ENCODE assay signal across 15 cellular contexts in genomic region chr18:45019469-45019868, GRCh38.
"Had no signal": no experiment of that assay in that cellular context is flagged by ENCODE, and none has a peak within 500 bp of the region (broad histone marks: within the 10 kb centered on the region; RNA-seq: fewer than 3 reads in every experiment).

No MANE protein-coding gene starts in this region.

- H3K27ac ChIP-seq: esophagus muscularis mucosa, hepatocyte, neutrophil, psoas muscle, stomach, thoracic aorta, transverse colon had no signal

- H3K36me3 ChIP-seq: esophagus muscularis mucosa, neutrophil, stomach, thoracic aorta, transverse colon had no signal

- FAIRE-seq: urothelium cell line had no signal

- ATAC-seq: effector memory CD8-positive, alpha-beta T cell; mucosa of descending colon; naive thymus-derived CD8-positive, alpha-beta T cell; sciatic nerve had no signal

- H3K4me2 ChIP-seq: hepatocyte had no signal

- H2AFZ ChIP-seq: hepatocyte had no signal

- H3K27me3 ChIP-seq: esophagus muscularis mucosa, hepatocyte, neutrophil, stomach, transverse colon had no signal

- H3K9me3 ChIP-seq: esophagus muscularis mucosa, mucosa of descending colon, neutrophil, psoas muscle, stomach, thoracic aorta, transverse colon had no signal

- DNase-seq: effector memory CD8-positive, alpha-beta T cell; mucosa of descending colon; naive thymus-derived CD8-positive, alpha-beta T cell; psoas muscle; stimulated activated CD4-positive, alpha-beta T cell treated with anti-CD3 and anti-CD28 coated beads, Interleukin-2, amount 100 ng/mL, for 24 hours; stimulated activated naive CD4-positive, alpha-beta T cell; stomach; substantia nigra; transverse colon had no signal

- H3K4me3 ChIP-seq: esophagus muscularis mucosa, hepatocyte, mucosa of descending colon, psoas muscle, stomach, thoracic aorta, transverse colon had no signal
